Comparison of ENCODE assay signal across 8 cellular contexts in the genomic region with DNA sequence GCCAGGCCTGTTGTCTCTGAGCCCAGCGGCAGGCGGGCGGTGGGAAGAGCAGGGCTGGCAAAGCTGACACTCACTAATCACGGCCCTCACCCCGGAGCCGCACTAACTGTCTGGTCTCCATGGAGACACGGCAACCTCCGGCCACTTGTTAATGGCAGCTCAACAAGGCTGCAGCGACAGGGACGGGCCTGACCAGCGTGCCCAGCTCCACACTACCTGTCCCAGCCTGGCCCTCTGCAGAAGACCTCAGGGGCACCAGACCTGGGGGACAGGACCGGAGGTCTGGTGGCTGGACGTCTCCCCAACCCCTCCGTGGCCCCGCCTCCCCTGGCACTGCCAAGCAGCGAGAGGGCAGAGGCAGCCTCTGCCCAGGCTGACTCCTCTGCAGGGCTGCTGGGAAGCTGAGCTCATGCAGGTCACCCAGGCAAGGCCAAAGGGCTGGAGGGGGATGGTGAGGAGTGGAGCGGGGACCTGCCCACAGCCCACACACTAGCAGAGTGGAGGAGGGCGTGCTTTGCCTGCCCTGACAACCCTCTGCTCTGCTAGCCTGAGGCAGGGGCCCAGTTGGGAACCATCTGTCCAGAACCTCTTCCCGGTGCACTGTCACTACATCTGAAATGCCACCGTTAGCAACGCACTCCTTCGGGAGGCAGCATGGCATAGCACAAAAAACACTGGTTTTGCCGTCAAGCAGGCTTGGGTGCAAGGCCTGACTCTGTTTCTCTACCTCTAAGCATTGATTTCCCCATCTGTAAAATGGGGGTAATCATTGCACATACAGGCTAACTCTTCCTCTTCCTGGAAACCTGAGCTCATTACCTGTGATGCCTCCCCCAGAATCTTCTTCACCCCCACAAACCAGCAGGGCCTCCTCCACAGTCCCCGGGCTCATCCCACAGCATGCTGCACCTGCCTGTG. TPM values are rescaled to one million over a fixed set of nuclear protein-coding genes. Genes with fewer than 3 reads are reported as not detected.
A peak's percentile ranks its signal among the peaks of the same experiment; 100 is the strongest.
DNase-seq lines count a peak whose midpoint lies in the region; ATAC-seq and TF ChIP-seq lines count a peak whose summit lies in the region.

No MANE protein-coding gene starts in this region.

- DNase-seq in DMS53 (lab: John Stamatoyannopoulos, UW), result peak; percentile 95
- no peak for DNase-seq in NT2/D1 (ENCODE audit: low read depth, low spot score)
- DNase-seq in Right ventricle myocardium superior, result peak; percentile 69
- peak in 7 of 10 donors; percentile 51 to 94 (median 64) for DNase-seq in posterior cingulate gyrus
- DNase-seq in activated CD4-positive, alpha-beta memory T cell treated with anti-CD3 and anti-CD28 coated beads, Interleukin-2, amount 10 ng/mL, durations not matched to agents 7 days and 5 days, result no peak
- DNase-seq in natural killer cell, result no peak
- DNase-seq in A673 (ENCODE audit: low spot score), result no peak

- H3K4me3 ChIP-seq in NT2/D1 (ENCODE audit: insufficient read length, low read depth), result no peak overlapping the region
- no peak overlapping the region for H3K4me3 ChIP-seq in A673 (ENCODE audit: low read depth, low read length, poor library complexity, severe bottlenecking)

- no peaks in the 10 kb centered on the region for H3K9me3 ChIP-seq in NT2/D1 (ENCODE audit: insufficient read depth, low read length)
- no peaks in the 10 kb centered on the region for H3K9me3 ChIP-seq in A673 (ENCODE audit: low read depth, low read length, poor library complexity, severe bottlenecking)

- H3K9me3 Mint-ChIP-seq in activated CD4-positive, alpha-beta memory T cell treated with anti-CD3 and anti-CD28 coated beads, Interleukin-2, amount 10 ng/mL, durations not matched to agents 7 days and 5 days, result no peaks in the 10 kb centered on the region
- H3K9me3 Mint-ChIP-seq in natural killer cell, result no peaks in the 10 kb centered on the region

- H3K27ac Mint-ChIP-seq in activated CD4-positive, alpha-beta memory T cell treated with anti-CD3 and anti-CD28 coated beads, Interleukin-2, amount 10 ng/mL, durations not matched to agents 7 days and 5 days, result no peak overlapping the region
- no peak overlapping the region for H3K27ac Mint-ChIP-seq in natural killer cell

- CTCF ChIA-PET in activated CD4-positive, alpha-beta memory T cell treated with anti-CD3 and anti-CD28 coated beads, Interleukin-2, amount 10 ng/mL, durations not matched to agents 7 days and 5 days (lab: Charles Lee), result interaction anchor here (0.8 kb wide), 1 partner anchor 30 kb away, joined by 3 read pairs; the partner anchor contains the start of gene WASF2
- CTCF ChIA-PET in A673 (lab: Charles Lee), result no interaction called here

- intact Hi-C loops in Right ventricle myocardium superior (cut with DNase I), result no loop called here
- intact Hi-C loops in posterior cingulate gyrus (cut with DNase I), result no loop called here
- intact Hi-C loops in natural killer cell (cut with micrococcal nuclease), result no loop called here
- intact Hi-C loops in A673 (cut with micrococcal nuclease; ENCODE audit: unreplicated experiment), result no loop called here

- POLR2A ChIA-PET in activated CD4-positive, alpha-beta memory T cell treated with anti-CD3 and anti-CD28 coated beads, Interleukin-2, amount 10 ng/mL, durations not matched to agents 7 days and 5 days (lab: Charles Lee), result interaction anchor here (5.2 kb wide), 1 partner anchor 29 kb away, joined by 43 read pairs; the partner anchor contains the start of gene WASF2
- POLR2A ChIA-PET in A673 (lab: Charles Lee; ENCODE audit: low non-redundant PET), result interaction anchor here (0.7 kb wide), 1 partner anchor 40 kb away, joined by 3 read pairs; no protein-coding TSS in a partner anchor

- peak overlapping the region; percentile 45 for H3K9ac ChIP-seq in NT2/D1 (ENCODE audit: insufficient read length, low read depth)

- BruUV-seq in A673 (replicated peaks; lab: Mats Ljungman, UMichigan), result no TSS peak

- H3K36me3 ChIP-seq in NT2/D1 (ENCODE audit: insufficient read depth, insufficient read length, low read length), result no peaks in the 10 kb centered on the region
- H3K36me3 ChIP-seq in A673 (ENCODE audit: insufficient read depth, low read length, poor library complexity, severe bottlenecking), result no peaks in the 10 kb centered on the region

- no peak overlapping the region for H3K27ac ChIP-seq in A673 (ENCODE audit: low read depth, low read length, poor library complexity, severe bottlenecking)

- H3K27me3 ChIP-seq in NT2/D1 (ENCODE audit: insufficient read depth, insufficient read length), result no peaks in the 10 kb centered on the region
- no peaks in the 10 kb centered on the region for H3K27me3 ChIP-seq in A673 (replicated peaks; ENCODE audit: insufficient read depth, low read depth, low read length, poor library complexity)

- TF ChIP-seq CTCF in natural killer cell (IDR thresholded peaks at IDR 0.05), result no peak
- TF ChIP-seq CTCF in A673 (conservative IDR thresholded peaks at IDR 0.05; ENCODE audit: low read depth, low read length), result no peak

- no peak overlapping the region for H3K4me3 Mint-ChIP-seq in activated CD4-positive, alpha-beta memory T cell treated with anti-CD3 and anti-CD28 coated beads, Interleukin-2, amount 10 ng/mL, durations not matched to agents 7 days and 5 days
- no peak overlapping the region for H3K4me3 Mint-ChIP-seq in natural killer cell

- peak; percentile 47 for ATAC-seq in Right ventricle myocardium superior (ENCODE audit: poor library complexity)
- no peak for ATAC-seq in natural killer cell
- ATAC-seq in GM21390 (IDR thresholded peaks at IDR 0.05; ENCODE audit: unreplicated experiment), result no peak

- no peaks in the 10 kb centered on the region for H3K27me3 Mint-ChIP-seq in activated CD4-positive, alpha-beta memory T cell treated with anti-CD3 and anti-CD28 coated beads, Interleukin-2, amount 10 ng/mL, durations not matched to agents 7 days and 5 days
- H3K27me3 Mint-ChIP-seq in natural killer cell (ENCODE audit: low read depth in 2 of 2), result peaks cover 0 to 4% of the 10 kb centered on the region in 2 donors

- H3K4me1 ChIP-seq in NT2/D1 (ENCODE audit: insufficient read depth, insufficient read length), result peaks cover 65% of the 10 kb centered on the region
- H3K4me1 ChIP-seq in A673 (ENCODE audit: insufficient read depth, low read length, poor library complexity, severe bottlenecking), result peaks cover 23% of the 10 kb centered on the region

- H3K4me1 Mint-ChIP-seq in activated CD4-positive, alpha-beta memory T cell treated with anti-CD3 and anti-CD28 coated beads, Interleukin-2, amount 10 ng/mL, durations not matched to agents 7 days and 5 days, result peaks cover 53% of the 10 kb centered on the region
- H3K4me1 Mint-ChIP-seq in natural killer cell, result peaks cover 19 to 24% of the 10 kb centered on the region in 2 donors

- H3K36me3 Mint-ChIP-seq in activated CD4-positive, alpha-beta memory T cell treated with anti-CD3 and anti-CD28 coated beads, Interleukin-2, amount 10 ng/mL, durations not matched to agents 7 days and 5 days (ENCODE audit: low read depth), result no peaks in the 10 kb centered on the region
- no peaks in the 10 kb centered on the region for H3K36me3 Mint-ChIP-seq in natural killer cell

RNA-seq across cellular contexts. Expression of gene WASF2, which starts 29.6 kb away (rescaled TPM):
- 49.3 TPM for total RNA-seq in Right ventricle myocardium superior
- total RNA-seq in activated CD4-positive, alpha-beta memory T cell treated with anti-CD3 and anti-CD28 coated beads, Interleukin-2, amount 10 ng/mL, durations not matched to agents 7 days and 5 days, result 100 to 1,000 TPM; 150 TPM
- 100 to 1,000 TPM; 137 to 153 (median 143) TPM for total RNA-seq in natural killer cell
- total RNA-seq in A673 (2021), result 131 and 133 TPM in 2 replicates

Comparison
In these comparisons a context has a peak if more than half of its experiments do, and no peak if none do; other contexts are left out.
1. DNase-seq: peak in DMS53 (single experiment), Right ventricle myocardium superior (single experiment) and posterior cingulate gyrus (7 of 10); none in NT2/D1 (single experiment), activated CD4-positive, alpha-beta memory T cell treated with anti-CD3 and anti-CD28 coated beads, Interleukin-2, amount 10 ng/mL, durations not matched to agents 7 days and 5 days (single experiment), natural killer cell (single experiment) and A673 (single experiment).